Comparison of ENCODE assay signal across 11 cellular contexts in genomic region chr9:116154976-116155699, GRCh38. TPM values are rescaled to one million over a fixed set of nuclear protein-coding genes. Genes with fewer than 3 reads are reported as not detected.
DNase-seq lines count a peak whose midpoint lies in the region; ATAC-seq and TF ChIP-seq lines count a peak whose summit lies in the region.
"Had no signal": no experiment of that assay in that cellular context is flagged by ENCODE, and none has a peak within 500 bp of the region (broad histone marks: within the 10 kb centered on the region; RNA-seq: fewer than 3 reads in every experiment).

No MANE protein-coding gene starts in this region.

- H3K9me2 ChIP-seq in neural cell (ENCODE audit: insufficient read depth, low read length), result no peaks in the 10 kb centered on the region

- H3K9ac ChIP-seq in neural cell (ENCODE audit: low read length), result no peak overlapping the region

- TF ChIP-seq RAD21 in neural cell (conservative IDR thresholded peaks at IDR 0.05), result no peak

- H3F3A ChIP-seq in neural cell (ENCODE audit: insufficient read depth, low read length, poor library complexity, severe bottlenecking), result no peaks in the 10 kb centered on the region

- no peaks in the 10 kb centered on the region for H3K9me3 ChIP-seq in neural cell (ENCODE audit: low read length)

- peak overlapping the region; percentile 87 for H3K4me3 ChIP-seq in ACC112 (ENCODE audit: low read depth, low read length)
- H3K4me3 ChIP-seq in neural cell (ENCODE audit: low read length), result peak overlapping the region; percentile 72

- ATAC-seq in esophagus mucosa, result peak; percentile 12

- H3K79me2 ChIP-seq in ACC112 (ENCODE audit: control insufficient read depth, insufficient read depth, low read length, unreplicated experiment) (peaks cover 42% of the 10 kb centered on the region), neural cell (replicated peaks; ENCODE audit: insufficient read depth, low read length) (no peaks in the 10 kb centered on the region)

- H4K20me1 ChIP-seq in neural cell (ENCODE audit: insufficient read depth), result no peaks in the 10 kb centered on the region

- H3K4me2 ChIP-seq in neural cell (ENCODE audit: low read length), result no peak overlapping the region

- H3K36me3 ChIP-seq in ACC112 (ENCODE audit: insufficient read depth, low read length), result peaks cover 4% of the 10 kb centered on the region; the same call in 1 of the 2 replicates
- H3K36me3 ChIP-seq in neural cell (ENCODE audit: insufficient read depth, low read length), result no peaks in the 10 kb centered on the region

- TF ChIP-seq EP300 in neural cell (conservative IDR thresholded peaks at IDR 0.05; ENCODE audit: poor library complexity, severe bottlenecking), result no peak

- DNase-seq in M059J (ENCODE audit: low read depth) (peak; percentile 28), SKM-1 (lab: John Stamatoyannopoulos, UW; ENCODE audit: unreplicated experiment) (no peak), GOT3 (lab: John Stamatoyannopoulos, UW) (no peak), NCI-H128 (lab: John Stamatoyannopoulos, UW; ENCODE audit: unreplicated experiment) (no peak), nucleus accumbens (lab: John Stamatoyannopoulos, UW) (no peak)
- DNase-seq: activated B cell treated with CpG ODN at 0.5 μM for 24 hours; stimulated activated CD8-positive, alpha-beta memory T cell treated with anti-CD3 and anti-CD28 coated beads, Interleukin-4, amount 100 ng/mL, for 48 hours had no signal

- H3K27me3 ChIP-seq in ACC112 (ENCODE audit: insufficient read depth, low read length) (no peaks in the 10 kb centered on the region), neural cell (ENCODE audit: insufficient read depth, low read depth, low read length) (peaks cover 85% of the 10 kb centered on the region)

- TF ChIP-seq CTCF in neural cell (IDR thresholded peaks at IDR 0.05; ENCODE audit: poor library complexity, severe bottlenecking), result no peak

- peak overlapping the region; percentile 91 for H3K27ac ChIP-seq in ACC112 (ENCODE audit: low read depth, low read length)
- no peak overlapping the region for H3K27ac ChIP-seq in neural cell (ENCODE audit: low read length)
- H3K27ac ChIP-seq: C4-2B had no signal

- peaks cover 23% of the 10 kb centered on the region for H3K4me1 ChIP-seq in ACC112 (ENCODE audit: control insufficient read depth, insufficient read depth, low read length, unreplicated experiment)

- peak overlapping the region; percentile 38 for H2AFZ ChIP-seq in ACC112 (ENCODE audit: low read length, unreplicated experiment)
- H2AFZ ChIP-seq in neural cell (ENCODE audit: low read depth, low read length), result no peak overlapping the region

TF ChIP-seq in neural cell, 6 proteins besides CTCF, POLR2A, EP300 and RAD21:
- no peak for TF ChIP-seq REST (IDR thresholded peaks at IDR 0.05; ENCODE audit: borderline replicate concordance)
TF ChIP-seq in neural cell: peak in this region for 0.

RNA-seq across cellular contexts. Expression of gene PAPPA, which starts 1.5 kb away (rescaled TPM):
- total RNA-seq in M059J (2014; rRNA removed; shearing (Covaris generic)), result 0.15 and 0.20 TPM in 2 replicates
- 9.4 TPM for total RNA-seq in esophagus mucosa
- 0.40 and 0.41 TPM in 2 replicates for polyA plus RNA-seq in neural cell
- 0.69 and 0.73 TPM in 2 replicates for polyA minus RNA-seq in neural cell
- total RNA-seq: activated B cell treated with CpG ODN at 0.5 μM for 24 hours had no signal
